Comparison of ENCODE assay signal across 1 cellular context in genomic region chr1:161305872-161306519, GRCh38.
TF ChIP-seq lines count a peak whose summit lies in the region.

No MANE protein-coding gene starts in this region.

TF ChIP-seq in K562, 482 proteins besides CTCF, POLR2A, EP300 and RAD21 (continued from another document):
- TF ChIP-seq POLR2AphosphoS5 (IDR thresholded peaks at IDR 0.05; ENCODE audit: control insufficient read depth, insufficient read depth, low read depth, low read length) (no peak; the same call in 1 of the 2 replicates), SNRNP70 (optimal IDR thresholded peaks at IDR 0.05; ENCODE audit: low read depth, low read length) (no peak), ZNF764 (CRISPR knock-in tag; IDR thresholded peaks at IDR 0.05; ENCODE audit: low read depth) (no peak), KDM5B (IDR thresholded peaks at IDR 0.05; ENCODE audit: insufficient replicate concordance, low read depth, low read length) (peak; percentile 47)
TF ChIP-seq in K562: peak in this region for 62.
